In genomic region chr18:22964116-22964515, GRCh38 we compare ENCODE assay signal across 15 cellular contexts.
"Had no signal": no experiment of that assay in that cellular context is flagged by ENCODE, and none has a peak within 500 bp of the region (broad histone marks: within the 10 kb centered on the region; RNA-seq: fewer than 3 reads in every experiment).

No MANE protein-coding gene starts in this region.

- H3K9me3 ChIP-seq: adrenal gland, body of pancreas, spleen, thoracic aorta had no signal

- FAIRE-seq: frontal cortex, TTC549 had no signal

- H3K27me3 Mint-ChIP-seq: activated B cell treated with CpG ODN at 0.5 μM for 24 hours; activated naive CD4-positive, alpha-beta T cell treated with anti-CD3 and anti-CD28 coated beads, Interleukin-2, amount 10 ng/mL, durations not matched to agents 7 days and 5 days; activated T-helper 17 cell treated with anti-CD3 and anti-CD28 coated beads, Interleukin-2, amount 50 U/mL, for 72 hours had no signal

- H3K4me3 ChIP-seq: adrenal gland, body of pancreas, spleen, thoracic aorta had no signal

- H3K27me3 ChIP-seq: adrenal gland, body of pancreas, spleen had no signal

- H3K27ac Mint-ChIP-seq: activated B cell treated with CpG ODN at 0.5 μM for 24 hours; activated naive CD4-positive, alpha-beta T cell treated with anti-CD3 and anti-CD28 coated beads, Interleukin-2, amount 10 ng/mL, durations not matched to agents 7 days and 5 days; immature natural killer cell; nephron progenitor cell had no signal

- H3K9me3 Mint-ChIP-seq: activated B cell treated with CpG ODN at 0.5 μM for 24 hours; activated naive CD4-positive, alpha-beta T cell treated with anti-CD3 and anti-CD28 coated beads, Interleukin-2, amount 10 ng/mL, durations not matched to agents 7 days and 5 days; activated T-helper 17 cell treated with anti-CD3 and anti-CD28 coated beads, Interleukin-2, amount 50 U/mL, for 72 hours; immature natural killer cell; nephron progenitor cell had no signal

- H3K4me1 Mint-ChIP-seq: activated B cell treated with CpG ODN at 0.5 μM for 24 hours; activated naive CD4-positive, alpha-beta T cell treated with anti-CD3 and anti-CD28 coated beads, Interleukin-2, amount 10 ng/mL, durations not matched to agents 7 days and 5 days; immature natural killer cell had no signal

- H3K27ac ChIP-seq: adrenal gland, body of pancreas, spleen, thoracic aorta had no signal

- H3K4me3 Mint-ChIP-seq: activated B cell treated with CpG ODN at 0.5 μM for 24 hours; activated naive CD4-positive, alpha-beta T cell treated with anti-CD3 and anti-CD28 coated beads, Interleukin-2, amount 10 ng/mL, durations not matched to agents 7 days and 5 days; activated T-helper 17 cell treated with anti-CD3 and anti-CD28 coated beads, Interleukin-2, amount 50 U/mL, for 72 hours; immature natural killer cell; nephron progenitor cell had no signal

- H3K36me3 ChIP-seq: adrenal gland, thoracic aorta had no signal

- DNase-seq: activated B cell treated with CpG ODN at 0.5 μM for 24 hours; activated naive CD4-positive, alpha-beta T cell treated with anti-CD3 and anti-CD28 coated beads, Interleukin-2, amount 10 ng/mL, durations not matched to agents 7 days and 5 days; adrenal gland; body of pancreas; central memory CD4-positive, alpha-beta T cell; effector memory CD4-positive, alpha-beta T cell; head of caudate nucleus; immature natural killer cell; nephron progenitor cell; spleen; T-helper 2 cell had no signal

- H3K4me1 ChIP-seq: adrenal gland, body of pancreas, spleen had no signal
